In the genomic region with DNA sequence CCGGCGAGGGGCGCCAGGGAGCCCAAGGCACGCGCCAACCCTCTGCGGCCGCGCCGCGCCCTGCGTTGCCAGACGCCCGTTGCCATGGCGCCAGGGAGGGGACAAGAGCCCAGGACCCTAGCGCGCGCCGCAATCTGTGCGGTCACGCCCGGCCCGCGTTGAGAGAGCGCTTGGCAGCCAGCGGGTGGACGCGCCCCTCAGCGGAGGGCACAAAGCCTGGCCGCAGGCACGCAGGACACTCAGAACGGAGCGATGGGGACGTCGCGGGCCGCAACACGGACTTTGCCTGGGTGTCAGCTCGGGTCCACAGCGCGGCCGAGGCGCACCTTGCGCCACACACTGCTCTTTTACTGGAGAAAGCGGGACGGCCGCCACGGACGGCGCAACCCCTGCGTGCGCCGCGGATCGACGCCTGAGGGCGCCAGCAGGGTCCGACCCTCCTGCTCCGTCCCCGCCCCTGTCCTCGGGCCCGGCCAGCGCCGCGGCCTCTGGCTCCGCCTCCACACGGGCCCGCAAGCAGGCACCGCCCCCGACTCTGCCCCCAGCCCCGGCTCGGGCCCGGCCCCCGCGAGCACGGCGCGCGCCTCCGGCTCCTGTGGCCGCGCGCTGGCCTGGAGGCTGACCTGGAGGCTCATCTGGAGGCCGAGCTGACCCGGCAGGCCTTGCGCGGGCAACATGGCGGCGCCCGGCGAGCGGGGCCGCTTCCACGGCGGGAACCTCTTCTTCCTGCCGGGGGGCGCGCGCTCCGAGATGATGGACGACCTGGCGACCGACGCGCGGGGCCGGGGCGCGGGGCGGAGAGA, we compare ENCODE assay signal across 8 cellular contexts. TPM values are rescaled to one million over a fixed set of nuclear protein-coding genes. Genes with fewer than 3 reads are reported as not detected.
A peak's percentile ranks its signal among the peaks of the same experiment; 100 is the strongest.
DNase-seq lines count a peak whose midpoint lies in the region; ATAC-seq and TF ChIP-seq lines count a peak whose summit lies in the region.

A gene (plus strand): TSS at position 650 of the 803 bp plus-strand sequence. CDS start 26 bp downstream, at position 676.

- H3K27ac ChIP-seq in effector memory CD4-positive, alpha-beta T cell (ENCODE audit: insufficient read depth, low read length, poor library complexity, severe bottlenecking) = peak within 1 kb of the TSS; percentile 57
- H3K27ac ChIP-seq in lower lobe of right lung = peak within 1 kb of the TSS; percentile 82

- peaks cover 21% of the 10 kb centered on the region for H3K4me1 ChIP-seq in effector memory CD4-positive, alpha-beta T cell (ENCODE audit: control insufficient read depth, insufficient read depth, low read length, poor library complexity, severe bottlenecking)
- peaks cover 27% of the 10 kb centered on the region for H3K4me1 ChIP-seq in lower lobe of right lung

- intact Hi-C loops in lower lobe of right lung (cut with DNase I) = no loop called here

- peak; percentile 96 for DNase-seq in COLO829 (ENCODE audit: low spot score)
- DNase-seq in NCI-H524 treated with DMSO at 0.1 percent for 48 hours (lab: John Stamatoyannopoulos, UW) = peak; percentile 71
- peak; percentile 83 to 87 for DNase-seq in activated CD4-positive, alpha-beta T cell treated with anti-CD3 and anti-CD28 coated beads, Interleukin-2, amount 50 U/mL, for 48 hours
- peak; percentile 39 to 51 (median 42) for DNase-seq in effector memory CD4-positive, alpha-beta T cell
- peak; percentile 93 for DNase-seq in lower lobe of right lung
- DNase-seq in stimulated activated CD8-positive, alpha-beta memory T cell treated with anti-CD3 and anti-CD28 coated beads, Interleukin-2, amount 100 ng/mL, for 48 hours (ENCODE audit: low read depth in 2 of 2) = peak; percentile 73 to 79

- no peaks in the 10 kb centered on the region for H3K9me3 ChIP-seq in effector memory CD4-positive, alpha-beta T cell (ENCODE audit: control insufficient read depth, low read length)
- no peaks in the 10 kb centered on the region for H3K9me3 ChIP-seq in lower lobe of right lung

- peak; percentile 58 for TF ChIP-seq CTCF in lower lobe of right lung (IDR thresholded peaks at IDR 0.05)

- H3K36me3 ChIP-seq in effector memory CD4-positive, alpha-beta T cell (ENCODE audit: control insufficient read depth, insufficient read depth, low read length) = peaks cover 18% of the 10 kb centered on the region
- H3K36me3 ChIP-seq in lower lobe of right lung = peaks cover 23% of the 10 kb centered on the region

- H3K27me3 ChIP-seq in effector memory CD4-positive, alpha-beta T cell (replicated peaks; ENCODE audit: control insufficient read depth, insufficient read depth, low read length, poor library complexity, severe bottlenecking) = peaks cover 16% of the 10 kb centered on the region
- H3K27me3 ChIP-seq in lower lobe of right lung (ENCODE audit: low read depth) = peaks cover 34% of the 10 kb centered on the region

- H3K4me3 ChIP-seq in effector memory CD4-positive, alpha-beta T cell (ENCODE audit: insufficient read depth, low read depth, low read length, poor library complexity, severe bottlenecking) = peak within 1 kb of the TSS; percentile 76
- peak within 1 kb of the TSS; percentile 91 for H3K4me3 ChIP-seq in lower lobe of right lung

- ATAC-seq in GM19372 (IDR thresholded peaks at IDR 0.05; ENCODE audit: low read depth, unreplicated experiment) (peak; percentile 85), HG03460 (IDR thresholded peaks at IDR 0.05; ENCODE audit: unreplicated experiment) (peak; percentile 66), lower lobe of right lung (peak; percentile 91 to 94)

RNA-seq across cellular contexts. Expression of the gene that starts here (rescaled TPM):
- total RNA-seq in lower lobe of right lung = 24.7 TPM

Comparison
In these comparisons a context has a peak if more than half of its experiments do, and no peak if none do; other contexts are left out.
1. Peak in every context shown above with its lines: DNase-seq, ATAC-seq, H3K4me3 ChIP-seq and H3K27ac ChIP-seq.
2. DNase-seq: peak in every context shown above with its lines; median percentile 96 in COLO829; 93 in lower lobe of right lung; 85 in activated CD4-positive, alpha-beta T cell treated with anti-CD3 and anti-CD28 coated beads, Interleukin-2, amount 50 U/mL, for 48 hours; 76 in stimulated activated CD8-positive, alpha-beta memory T cell treated with anti-CD3 and anti-CD28 coated beads, Interleukin-2, amount 100 ng/mL, for 48 hours; 71 in NCI-H524 treated with DMSO at 0.1 percent for 48 hours; 42 in effector memory CD4-positive, alpha-beta T cell.